ENCODE assay signal across 7 cellular contexts in the genomic region with DNA sequence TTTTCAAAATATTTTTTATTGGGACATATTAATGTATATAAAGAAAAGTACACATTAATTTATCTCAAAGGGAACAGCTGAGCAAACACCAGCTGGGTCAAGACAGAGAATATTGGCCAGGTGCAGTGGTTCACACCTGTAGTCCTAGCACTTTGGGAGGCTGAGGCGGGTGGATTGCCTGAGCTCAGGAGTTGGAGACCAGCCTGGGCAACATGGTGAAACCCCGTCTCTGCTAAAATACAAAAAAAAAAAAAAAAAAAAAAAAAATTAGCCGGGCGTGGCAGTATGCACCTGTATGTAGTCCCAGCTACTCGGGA. TPM values are rescaled to one million over a fixed set of nuclear protein-coding genes. Genes with fewer than 3 reads are reported as not detected.
"Had no signal": no experiment of that assay in that cellular context is flagged by ENCODE, and none has a peak within 500 bp of the region (broad histone marks: within the 10 kb centered on the region; RNA-seq: fewer than 3 reads in every experiment).

No MANE protein-coding gene starts in this region.

RNA-seq across cellular contexts. Expression of a gene that starts 14.3 kb away (rescaled TPM):
- total RNA-seq: adrenal gland, ascending aorta, glomerular endothelial cell, sciatic nerve, smooth muscle cell, temporal lobe, uterus had no signal
